In genomic region chr2:43989549-43989948, GRCh38 we compare ENCODE assay signal across 33 cellular contexts.
"Had no signal": no experiment of that assay in that cellular context is flagged by ENCODE, and none has a peak within 500 bp of the region (broad histone marks: within the 10 kb centered on the region; RNA-seq: fewer than 3 reads in every experiment).

No MANE protein-coding gene starts in this region.

- H3K27ac Mint-ChIP-seq: activated CD8-positive, alpha-beta T cell treated with anti-CD3 and anti-CD28 coated beads for 36 hours; activated T-cell treated with anti-CD3 and anti-CD28 coated beads, Interleukin-2, amount 50 U/mL, for 24 hours; dendritic cell treated with granulocyte-macrophage colony-stimulating factor and Interleukin-4, amounts not matched to agents 40 ng/mL and 50 ng/mL, for 4 days; endodermal cell had no signal

- H3K27me3 Mint-ChIP-seq: activated CD8-positive, alpha-beta T cell treated with anti-CD3 and anti-CD28 coated beads for 36 hours; activated naive CD8-positive, alpha-beta T cell; activated T-cell treated with anti-CD3 and anti-CD28 coated beads, Interleukin-2, amount 50 U/mL, for 24 hours; central memory CD8-positive, alpha-beta T cell; dendritic cell treated with granulocyte-macrophage colony-stimulating factor and Interleukin-4, amounts not matched to agents 40 ng/mL and 50 ng/mL, for 4 days had no signal

- H3K4me3 Mint-ChIP-seq: activated CD8-positive, alpha-beta T cell treated with anti-CD3 and anti-CD28 coated beads for 36 hours; activated naive CD8-positive, alpha-beta T cell; activated T-cell treated with anti-CD3 and anti-CD28 coated beads, Interleukin-2, amount 50 U/mL, for 24 hours; activated T-cell treated with anti-CD3 and anti-CD28 coated beads, Interleukin-2, amount 50 U/mL, for 72 hours; central memory CD8-positive, alpha-beta T cell; dendritic cell treated with granulocyte-macrophage colony-stimulating factor and Interleukin-4, amounts not matched to agents 40 ng/mL and 50 ng/mL, for 4 days; endodermal cell had no signal

- H3K4me3 ChIP-seq: coronary artery, dorsolateral prefrontal cortex, gastroesophageal sphincter had no signal

- H3K27ac ChIP-seq: brain microvascular endothelial cell, coronary artery, dorsolateral prefrontal cortex, gastroesophageal sphincter had no signal

- H3K9me3 Mint-ChIP-seq: activated CD8-positive, alpha-beta T cell treated with anti-CD3 and anti-CD28 coated beads for 36 hours; activated T-cell treated with anti-CD3 and anti-CD28 coated beads, Interleukin-2, amount 50 U/mL, for 24 hours; activated T-cell treated with anti-CD3 and anti-CD28 coated beads, Interleukin-2, amount 50 U/mL, for 72 hours; central memory CD8-positive, alpha-beta T cell; dendritic cell treated with granulocyte-macrophage colony-stimulating factor and Interleukin-4, amounts not matched to agents 40 ng/mL and 50 ng/mL, for 4 days; endodermal cell had no signal

- DNase-seq: activated CD4-positive, alpha-beta T cell treated with anti-CD3 and anti-CD28 coated beads for 4 hours; activated CD4-positive, alpha-beta T cell treated with anti-CD3 and anti-CD28 coated beads, Interleukin-2, amount 50 U/mL, for 1 hour; activated CD4-positive, alpha-beta T cell treated with anti-CD3 and anti-CD28 coated beads, Interleukin-2, amount 50 U/mL, for 48 hours; activated CD4-positive, CD25-positive, alpha-beta regulatory T cell; activated CD4-positive, CD25-positive, alpha-beta regulatory T cell treated with anti-CD3 and anti-CD28 coated beads, Interleukin-2, amount 50 U/mL, for 72 hours; activated CD8-positive, alpha-beta memory T cell treated with anti-CD3 and anti-CD28 coated beads for 24 hours; activated CD8-positive, alpha-beta memory T cell treated with anti-CD3 and anti-CD28 coated beads, Interleukin-2, amount 50 U/mL, for 4 hours; activated CD8-positive, alpha-beta T cell treated with anti-CD3 and anti-CD28 coated beads for 36 hours; activated effector memory CD4-positive, alpha-beta T cell treated with Interleukin-2 at 50 U/mL for 16 hours; activated gamma-delta T cell treated with Interleukin-2 at 50 U/mL for 16 hours; activated naive CD4-positive, alpha-beta T cell treated with anti-CD3 and anti-CD28 coated beads, Interleukin-2, amount 50 U/mL, for 16 hours; activated naive CD4-positive, alpha-beta T cell treated with Interleukin-2 at 50 U/mL for 16 hours; activated T-cell treated with anti-CD3 and anti-CD28 coated beads for 4 hours; activated T-cell treated with anti-CD3 and anti-CD28 coated beads, Interleukin-2, amount 50 U/mL, for 24 hours; activated T-cell treated with anti-CD3 and anti-CD28 coated beads, Interleukin-2, amount 50 U/mL, for 72 hours; amniotic stem cell; anterior cingulate cortex; brain microvascular endothelial cell; dorsolateral prefrontal cortex; effector memory CD4-positive, alpha-beta T cell; endodermal cell; foreskin melanocyte; head of caudate nucleus; T-helper 1 cell; T-helper 2 cell had no signal

- H3K27me3 ChIP-seq: brain microvascular endothelial cell, dorsolateral prefrontal cortex, gastroesophageal sphincter had no signal

- FAIRE-seq: astrocyte, bronchial epithelial cell had no signal

- H3K9me3 ChIP-seq: gastroesophageal sphincter had no signal

- ATAC-seq: activated CD8-positive, alpha-beta T cell treated with anti-CD3 and anti-CD28 coated beads for 36 hours; activated T-cell treated with anti-CD3 and anti-CD28 coated beads, Interleukin-2, amount 50 U/mL, for 72 hours; esophagus mucosa; gastroesophageal sphincter had no signal
